ENCODE assay signal across 1 cellular context in the genomic region with DNA sequence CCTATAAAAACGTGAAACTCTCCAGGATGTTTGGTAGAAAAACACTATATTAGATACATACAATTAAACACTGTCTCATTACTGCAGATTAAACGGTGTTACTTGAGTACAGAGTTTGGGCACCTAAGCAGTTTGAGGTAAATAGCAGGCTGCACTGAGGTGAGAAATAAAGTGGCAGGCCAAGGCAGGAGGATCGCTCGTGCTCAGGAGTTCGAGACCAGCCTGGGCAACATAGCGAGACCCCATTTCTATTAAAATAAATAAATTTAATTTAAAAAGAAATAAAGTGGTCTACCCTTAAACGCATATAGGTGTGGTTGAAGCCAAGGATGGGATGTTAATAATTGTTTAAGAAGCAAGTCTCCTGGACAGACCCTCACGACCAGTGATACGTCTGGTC.
TF ChIP-seq lines count a peak whose summit lies in the region.

No MANE protein-coding gene starts in this region.

TF ChIP-seq in H1, 55 proteins besides CTCF, POLR2A, EP300 and RAD21 (continued from another document):
- TF ChIP-seq, protein P1, sequence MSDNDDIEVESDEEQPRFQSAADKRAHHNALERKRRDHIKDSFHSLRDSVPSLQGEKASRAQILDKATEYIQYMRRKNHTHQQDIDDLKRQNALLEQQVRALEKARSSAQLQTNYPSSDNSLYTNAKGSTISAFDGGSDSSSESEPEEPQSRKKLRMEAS (IDR thresholded peaks at IDR 0.05): no peak
- TF ChIP-seq ZNF274 (IDR thresholded peaks at IDR 0.05; ENCODE audit: borderline replicate concordance, extremely low read depth, low read length): no peak
- no peak for TF ChIP-seq SP2 (IDR thresholded peaks at IDR 0.05; ENCODE audit: low read length)
